9 cellular contexts compared by ENCODE assay signal in the genomic region with DNA sequence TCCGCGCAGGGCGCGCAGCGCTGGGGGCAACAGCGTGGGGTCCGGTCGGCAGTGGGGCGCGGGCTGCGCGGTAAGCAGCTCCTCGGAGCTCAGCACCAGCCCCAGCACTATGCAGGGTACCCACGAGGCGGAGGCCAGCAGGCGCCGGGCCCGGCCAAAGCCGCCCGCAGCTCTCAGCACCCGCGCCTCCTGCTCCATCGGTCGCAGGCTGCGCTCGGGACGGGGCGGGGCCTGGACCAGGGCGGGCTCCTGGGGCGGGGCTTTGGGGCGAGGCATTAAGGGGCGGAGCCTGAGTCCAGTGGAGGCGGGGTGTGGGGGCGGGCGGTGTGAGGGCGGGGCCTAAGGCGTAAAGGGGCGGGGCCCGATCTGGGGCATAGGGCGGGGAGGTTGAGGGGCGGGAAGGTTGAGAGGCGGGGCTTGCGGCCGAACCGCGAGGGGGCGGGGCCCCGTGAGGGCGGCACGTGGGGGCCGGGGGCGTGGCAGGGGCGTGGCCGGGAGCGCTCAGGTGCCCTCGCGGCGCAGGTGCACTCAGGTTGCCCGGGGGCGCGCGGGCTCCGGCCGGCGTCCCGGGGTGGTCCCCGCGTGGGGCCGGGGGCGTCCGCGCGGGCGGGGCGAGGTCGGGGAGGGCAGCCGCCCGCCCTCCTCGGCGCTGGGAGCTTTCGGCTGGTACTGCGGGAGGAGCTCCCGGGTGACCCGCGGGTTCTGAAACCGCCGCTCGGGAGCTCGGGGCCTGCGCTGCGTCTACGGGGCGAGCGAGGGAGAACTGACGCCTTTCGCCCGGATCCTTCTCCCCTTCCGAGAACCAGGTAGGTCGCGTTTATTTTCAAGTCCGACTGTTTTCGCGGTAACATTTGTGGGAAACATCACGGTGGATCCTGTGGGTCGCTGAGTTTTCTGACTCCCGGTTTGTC. TPM values are rescaled to one million over a fixed set of nuclear protein-coding genes. Genes with fewer than 3 reads are reported as not detected.
A peak's percentile ranks its signal among the peaks of the same experiment; 100 is the strongest.
DNase-seq lines count a peak whose midpoint lies in the region; ATAC-seq, FAIRE-seq and TF ChIP-seq lines count a peak whose summit lies in the region.
"Had no signal": no experiment of that assay in that cellular context is flagged by ENCODE, and none has a peak within 500 bp of the region (broad histone marks: within the 10 kb centered on the region; RNA-seq: fewer than 3 reads in every experiment).

No MANE protein-coding gene starts in this region.

- TF ChIP-seq CTCF in endothelial cell of umbilical vein (IDR thresholded peaks at IDR 0.05; ENCODE audit: extremely low read depth in 1 of 2, insufficient read depth in 1 of 2, low read depth in 1 of 2, low read length in 2 of 2): no peak

- DNase-seq in GM18507 (ENCODE audit: extremely low spot score, insufficient read length, low read depth) (no peak), NCI-H2196 treated with DMSO at 0.1 percent for 48 hours (lab: John Stamatoyannopoulos, UW; ENCODE audit: unreplicated experiment) (peak; percentile 42), endothelial cell of umbilical vein (ENCODE audit: low read depth, low spot score) (peak; percentile 43), myocyte (ENCODE audit: low read depth) (peak; percentile 63)
- DNase-seq in activated CD8-positive, alpha-beta memory T cell treated with anti-CD3 and anti-CD28 coated beads, Interleukin-2, amount 10 ng/mL, durations not matched to agents 7 days and 5 days: peak; percentile 76
- DNase-seq in stimulated activated CD8-positive, alpha-beta memory T cell treated with anti-CD3 and anti-CD28 coated beads, Interleukin-7, amount 100 ng/mL, for 24 hours (ENCODE audit: low read depth): peak; percentile 54

- intact Hi-C loops in endothelial cell of umbilical vein (cut with micrococcal nuclease): loop anchor here (1.0 kb wide), 1 partner anchor 8 kb away; no protein-coding TSS in a partner anchor

- H3K27ac Mint-ChIP-seq in activated CD8-positive, alpha-beta memory T cell treated with anti-CD3 and anti-CD28 coated beads, Interleukin-2, amount 10 ng/mL, durations not matched to agents 7 days and 5 days: peak overlapping the region; percentile 32

- H3K36me3 ChIP-seq in endothelial cell of umbilical vein (ENCODE audit: control insufficient read depth in 2 of 2, extremely low read depth in 1 of 2, insufficient read depth in 2 of 2, low read length in 2 of 2): no peaks in the 10 kb centered on the region

- ATAC-seq in activated CD8-positive, alpha-beta memory T cell treated with anti-CD3 and anti-CD28 coated beads, Interleukin-2, amount 10 ng/mL, durations not matched to agents 7 days and 5 days: peak; percentile 77
- no peak for ATAC-seq in GM18858 (IDR thresholded peaks at IDR 0.05; ENCODE audit: unreplicated experiment)
- no peak for ATAC-seq in GM21526 (IDR thresholded peaks at IDR 0.05; ENCODE audit: low FRiP score, unreplicated experiment)

- POLR2A ChIA-PET in endothelial cell of umbilical vein (lab: Charles Lee): no interaction called here

- no peak overlapping the region for H3K9ac ChIP-seq in endothelial cell of umbilical vein (replicated peaks; ENCODE audit: extremely low read depth, insufficient read depth, low read length)

- no peak overlapping the region for H3K4me3 Mint-ChIP-seq in activated CD8-positive, alpha-beta memory T cell treated with anti-CD3 and anti-CD28 coated beads, Interleukin-2, amount 10 ng/mL, durations not matched to agents 7 days and 5 days

- dilution Hi-C loops in endothelial cell of umbilical vein (cut with MboI; ENCODE audit: extremely low pct_ligation_motif_present, low sequenced_read_pairs): no loop called here

- H3K36me3 Mint-ChIP-seq in activated CD8-positive, alpha-beta memory T cell treated with anti-CD3 and anti-CD28 coated beads, Interleukin-2, amount 10 ng/mL, durations not matched to agents 7 days and 5 days: peaks cover 7% of the 10 kb centered on the region

- FAIRE-seq in GM18507 (lab: Jason Lieb, UNC) (peak; percentile 18), endothelial cell of umbilical vein (lab: Jason Lieb, UNC) (peak; percentile 55)

- H3K9me3 ChIP-seq in endothelial cell of umbilical vein (replicated peaks; ENCODE audit: control insufficient read depth, insufficient read depth, low read length): no peaks in the 10 kb centered on the region

- peak overlapping the region; percentile 78 for H2AFZ ChIP-seq in endothelial cell of umbilical vein (ENCODE audit: low read depth, low read length)

- peak overlapping the region in 1 of 3 experiments; percentile 24 for H3K4me3 ChIP-seq in endothelial cell of umbilical vein (replicated peaks in 1 of 3; ENCODE audit: insufficient read depth in 1 of 3, low read depth in 1 of 3, low read length in 3 of 3)

- no peaks in the 10 kb centered on the region for H3K9me1 ChIP-seq in endothelial cell of umbilical vein (replicated peaks; ENCODE audit: control insufficient read depth, extremely low read depth, insufficient read depth, low read length)

- no TSS peak for BruUV-seq in endothelial cell of umbilical vein (replicated peaks; lab: Mats Ljungman, UMichigan)

- no peaks in the 10 kb centered on the region for H3K79me2 ChIP-seq in endothelial cell of umbilical vein (ENCODE audit: control insufficient read depth, insufficient read depth, low read length)

- no peak overlapping the region for H3K4me2 ChIP-seq in endothelial cell of umbilical vein (ENCODE audit: insufficient read depth, low read length)

- H3K27me3 Mint-ChIP-seq in activated CD8-positive, alpha-beta memory T cell treated with anti-CD3 and anti-CD28 coated beads, Interleukin-2, amount 10 ng/mL, durations not matched to agents 7 days and 5 days: peaks cover 34% of the 10 kb centered on the region

- H3K9me3 Mint-ChIP-seq in activated CD8-positive, alpha-beta memory T cell treated with anti-CD3 and anti-CD28 coated beads, Interleukin-2, amount 10 ng/mL, durations not matched to agents 7 days and 5 days (ENCODE audit: low read depth): peaks cover 4% of the 10 kb centered on the region

- CTCF ChIA-PET in activated CD8-positive, alpha-beta memory T cell treated with anti-CD3 and anti-CD28 coated beads, Interleukin-2, amount 10 ng/mL, durations not matched to agents 7 days and 5 days (lab: Charles Lee): no interaction called here
- CTCF ChIA-PET in endothelial cell of umbilical vein (lab: Charles Lee): no interaction called here

- no peak overlapping the region for H3K27ac ChIP-seq in endothelial cell of umbilical vein (ENCODE audit: insufficient read depth, low read depth, low read length)

- H3K4me1 Mint-ChIP-seq in activated CD8-positive, alpha-beta memory T cell treated with anti-CD3 and anti-CD28 coated beads, Interleukin-2, amount 10 ng/mL, durations not matched to agents 7 days and 5 days: peaks cover 5% of the 10 kb centered on the region

- H4K20me1 ChIP-seq in endothelial cell of umbilical vein (replicated peaks; ENCODE audit: control insufficient read depth, extremely low read depth, insufficient read depth, low read length): no peaks in the 10 kb centered on the region

- TF ChIP-seq POLR2A in endothelial cell of umbilical vein (IDR thresholded peaks at IDR 0.05; ENCODE audit: low read depth, low read length): no peak

- no peaks in the 10 kb centered on the region for H3K4me1 ChIP-seq in endothelial cell of umbilical vein (ENCODE audit: control insufficient read depth, extremely low read depth, insufficient read depth, low read length)

- peaks cover 20 to 34% of the 10 kb centered on the region in 2 experiments for H3K27me3 ChIP-seq in endothelial cell of umbilical vein (ENCODE audit: control insufficient read depth in 2 of 2, insufficient read depth in 2 of 2, low read length in 2 of 2)

TF ChIP-seq in endothelial cell of umbilical vein, 7 proteins besides CTCF, POLR2A, EP300 and RAD21 (continues in another document):
- TF ChIP-seq POLR2AphosphoS5 (IDR thresholded peaks at IDR 0.05; ENCODE audit: insufficient read depth, low read depth, low read length): no peak
- TF ChIP-seq FOS (IDR thresholded peaks at IDR 0.05; ENCODE audit: borderline replicate concordance, insufficient read depth, low read length): no peak

RNA-seq across cellular contexts. Expression of gene SLC22A31, which starts 1.4 kb away (rescaled TPM):
- total RNA-seq in activated CD8-positive, alpha-beta memory T cell treated with anti-CD3 and anti-CD28 coated beads, Interleukin-2, amount 10 ng/mL, durations not matched to agents 7 days and 5 days: not detected
- total RNA-seq in endothelial cell of umbilical vein (not detected in 2 replicates), myocyte (0.10 TPM in 1 of 2 replicates, not detected in the other)
- 0.75 and 1.0 TPM in 2 replicates for polyA plus RNA-seq in endothelial cell of umbilical vein
- polyA plus RNA-seq in endothelial cell of umbilical vein (2011; cell fraction: cytosol; rRNA removed): 0.23 and 0.47 TPM in 2 replicates
- 7.2 and 7.3 TPM in 2 replicates for polyA plus RNA-seq in endothelial cell of umbilical vein (2011; cell fraction: nucleus; rRNA removed)
- polyA plus RNA-seq in endothelial cell of umbilical vein (2012): 0.37 and 1.1 TPM in 2 replicates
- 0.19 and 0.38 TPM in 2 replicates for polyA minus RNA-seq in endothelial cell of umbilical vein
- polyA minus RNA-seq in endothelial cell of umbilical vein (2011; cell fraction: cytosol; rRNA and poly(A)+ RNA removed): not detected
- 0.72 and 0.96 TPM in 2 replicates for polyA minus RNA-seq in endothelial cell of umbilical vein (2011; cell fraction: nucleus; rRNA and poly(A)+ RNA removed)
- 2.4 TPM for polyA plus RNA-seq in myocyte (2012)
- total RNA-seq: activated CD8-positive, alpha-beta memory T cell treated with anti-CD3 and anti-CD28 coated beads for 36 hours had no signal

RNA-seq across cellular contexts. Expression of gene ZNF778, which starts 15.8 kb away (rescaled TPM):
- 1 to 10 TPM; 8.1 to 9.3 TPM for total RNA-seq in activated CD8-positive, alpha-beta memory T cell treated with anti-CD3 and anti-CD28 coated beads, Interleukin-2, amount 10 ng/mL, durations not matched to agents 7 days and 5 days
- total RNA-seq in endothelial cell of umbilical vein (7.1 and 10.9 TPM in 2 replicates), myocyte (14.6 and 20.0 TPM in 2 replicates)
- 3.8 and 4.8 TPM in 2 replicates for polyA plus RNA-seq in endothelial cell of umbilical vein
- 3.6 and 3.7 TPM in 2 replicates for polyA plus RNA-seq in endothelial cell of umbilical vein (2011; cell fraction: cytosol; rRNA removed)
- 10.3 and 15.6 TPM in 2 replicates for polyA plus RNA-seq in endothelial cell of umbilical vein (2011; cell fraction: nucleus; rRNA removed)
- polyA plus RNA-seq in endothelial cell of umbilical vein (2012): 5.0 and 9.2 TPM in 2 replicates
- 9.7 and 19.6 TPM in 2 replicates for polyA minus RNA-seq in endothelial cell of umbilical vein
- 16.4 TPM for polyA minus RNA-seq in endothelial cell of umbilical vein (2011; cell fraction: cytosol; rRNA and poly(A)+ RNA removed)
- 4.4 and 8.0 TPM in 2 replicates for polyA minus RNA-seq in endothelial cell of umbilical vein (2011; cell fraction: nucleus; rRNA and poly(A)+ RNA removed)
- polyA plus RNA-seq in myocyte (2012): 5.3 TPM

RNA-seq across cellular contexts. Expression of gene CDH15, which starts 30.2 kb away (rescaled TPM):
- total RNA-seq in activated CD8-positive, alpha-beta memory T cell treated with anti-CD3 and anti-CD28 coated beads, Interleukin-2, amount 10 ng/mL, durations not matched to agents 7 days and 5 days: not detected
- total RNA-seq in endothelial cell of umbilical vein: not detected in 2 replicates
- polyA plus RNA-seq in endothelial cell of umbilical vein: 0.44 and 0.54 TPM in 2 replicates
- polyA plus RNA-seq in endothelial cell of umbilical vein (2011; cell fraction: cytosol; rRNA removed): 0.05 and 0.27 TPM in 2 replicates
- polyA plus RNA-seq in endothelial cell of umbilical vein (2011; cell fraction: nucleus; rRNA removed): 0.11 and 0.14 TPM in 2 replicates
- polyA plus RNA-seq in endothelial cell of umbilical vein (2012): 0.13 and 0.65 TPM in 2 replicates
- polyA minus RNA-seq in endothelial cell of umbilical vein: 0.24 TPM in 1 of 2 replicates, not detected in the other
- polyA minus RNA-seq in endothelial cell of umbilical vein (2011; cell fraction: cytosol; rRNA and poly(A)+ RNA removed): not detected
- polyA minus RNA-seq in endothelial cell of umbilical vein (2011; cell fraction: nucleus; rRNA and poly(A)+ RNA removed): not detected in 2 replicates
- total RNA-seq in myocyte: 251 and 418 TPM in 2 replicates
- polyA plus RNA-seq in myocyte (2012): 149 TPM
- total RNA-seq: activated CD8-positive, alpha-beta memory T cell treated with anti-CD3 and anti-CD28 coated beads for 36 hours had no signal

Comparison
In these comparisons a context has a peak if more than half of its experiments do, and no peak if none do; other contexts are left out.
1. RNA of gene CDH15, which starts 30.2 kb away (total RNA-seq): 251 to 418 TPM in myocyte; not detected in activated CD8-positive, alpha-beta memory T cell treated with anti-CD3 and anti-CD28 coated beads, Interleukin-2, amount 10 ng/mL, durations not matched to agents 7 days and 5 days and not detected in endothelial cell of umbilical vein; every median in the first group is over 100 times any median in the second.